10 cellular contexts compared by ENCODE assay signal in genomic region chr6:119979862-119980261, GRCh38.
DNase-seq lines count a peak whose midpoint lies in the region; FAIRE-seq and TF ChIP-seq lines count a peak whose summit lies in the region.
"Had no signal": no experiment of that assay in that cellular context is flagged by ENCODE, and none has a peak within 500 bp of the region (broad histone marks: within the 10 kb centered on the region; RNA-seq: fewer than 3 reads in every experiment).

No MANE protein-coding gene starts in this region.

- no peaks in the 10 kb centered on the region for H3F3A ChIP-seq in MM.1S (ENCODE audit: insufficient read depth, low read length)

- H3K36me3 ChIP-seq in MM.1S (replicated peaks; ENCODE audit: insufficient read depth, low read length) (no peaks in the 10 kb centered on the region), bronchial epithelial cell (ENCODE audit: control insufficient read depth, insufficient read depth, low read length) (no peaks in the 10 kb centered on the region)

- TF ChIP-seq CTCF in GM12872 (IDR thresholded peaks at IDR 0.05; ENCODE audit: insufficient read depth, low read depth, low read length) (peak; percentile 28; the same call in 2 of the 3 replicates), MM.1S (IDR thresholded peaks at IDR 0.05; ENCODE audit: low read length) (peak; percentile 53), bronchial epithelial cell (IDR thresholded peaks at IDR 0.05; ENCODE audit: insufficient read depth, low read length, severe bottlenecking) (peak; percentile 41), nephron progenitor cell (IDR thresholded peaks at IDR 0.05) (peak; percentile 52)

- H3K4me3 Mint-ChIP-seq in nephron progenitor cell = no peak overlapping the region
- H3K4me3 Mint-ChIP-seq: activated T-cell treated with anti-CD3 and anti-CD28 coated beads, Interleukin-2, amount 50 U/mL, for 72 hours; naive thymus-derived CD4-positive, alpha-beta T cell had no signal

- no peak overlapping the region for H3K4me2 ChIP-seq in MM.1S (ENCODE audit: low read depth, low read length)

- H3K4me3 ChIP-seq in MM.1S (ENCODE audit: low read length) = no peak overlapping the region
- no peak overlapping the region for H3K4me3 ChIP-seq in bronchial epithelial cell (ENCODE audit: low read depth, low read length)

- H3K36me3 Mint-ChIP-seq in nephron progenitor cell (ENCODE audit: low read depth) = no peaks in the 10 kb centered on the region
- H3K36me3 Mint-ChIP-seq: naive thymus-derived CD4-positive, alpha-beta T cell had no signal

- H4K20me1 ChIP-seq in MM.1S (ENCODE audit: insufficient read depth, low read length) = no peaks in the 10 kb centered on the region

- no peak overlapping the region for H3K27ac ChIP-seq in MM.1S (ENCODE audit: low read length)

- H3K9me3 ChIP-seq in MM.1S (replicated peaks; ENCODE audit: insufficient read depth, low read length) = no peaks in the 10 kb centered on the region

- no peak overlapping the region for H3K9ac ChIP-seq in MM.1S (ENCODE audit: low read length)

- H3K9me3 Mint-ChIP-seq in nephron progenitor cell = no peaks in the 10 kb centered on the region
- H3K9me3 Mint-ChIP-seq: activated T-cell treated with anti-CD3 and anti-CD28 coated beads, Interleukin-2, amount 50 U/mL, for 72 hours; naive thymus-derived CD4-positive, alpha-beta T cell had no signal

- H3K27me3 ChIP-seq in MM.1S (replicated peaks; ENCODE audit: insufficient read depth, low read length) (no peaks in the 10 kb centered on the region), bronchial epithelial cell (ENCODE audit: control insufficient read depth, insufficient read depth, low read length) (no peaks in the 10 kb centered on the region)

- H3K4me1 Mint-ChIP-seq in nephron progenitor cell = no peaks in the 10 kb centered on the region

- H3K4me1 ChIP-seq in MM.1S (ENCODE audit: low read length) = peaks cover 4% of the 10 kb centered on the region; the same call in 1 of the 2 replicates

- H3K79me2 ChIP-seq in MM.1S (ENCODE audit: low read length) = no peaks in the 10 kb centered on the region

- FAIRE-seq in bronchial epithelial cell (lab: Jason Lieb, UNC) = no peak

- no peaks in the 10 kb centered on the region for H3K9me2 ChIP-seq in MM.1S (replicated peaks; ENCODE audit: insufficient read depth, low read length)

- H3K27ac Mint-ChIP-seq in nephron progenitor cell = no peak overlapping the region
- H3K27ac Mint-ChIP-seq: activated T-cell treated with anti-CD3 and anti-CD28 coated beads, Interleukin-2, amount 50 U/mL, for 72 hours; naive thymus-derived CD4-positive, alpha-beta T cell had no signal

- peak; percentile 12 for DNase-seq in MM.1S
- peak; percentile 48 for DNase-seq in bronchial epithelial cell (ENCODE audit: low read depth)
- DNase-seq in nephron progenitor cell = no peak
- no peak for DNase-seq in stimulated activated naive CD4-positive, alpha-beta T cell (lab: John Stamatoyannopoulos, UW)
- DNase-seq in CD1c-positive myeloid dendritic cell (ENCODE audit: extremely low spot score) = no peak
- DNase-seq in middle frontal gyrus (ENCODE audit: extremely low spot score, low spot score) = no peak
- DNase-seq: activated T-cell treated with anti-CD3 and anti-CD28 coated beads, Interleukin-2, amount 50 U/mL, for 72 hours; naive thymus-derived CD4-positive, alpha-beta T cell; NCI-H524 treated with DMSO at 0.1 percent for 48 hours had no signal

- no peaks in the 10 kb centered on the region for H3K27me3 Mint-ChIP-seq in nephron progenitor cell (ENCODE audit: low read depth, poor library complexity)
- H3K27me3 Mint-ChIP-seq: naive thymus-derived CD4-positive, alpha-beta T cell had no signal

- H2AFZ ChIP-seq in MM.1S (ENCODE audit: low read length) = no peak overlapping the region

Comparison
In these comparisons a context has a peak if more than half of its experiments do, and no peak if none do; other contexts are left out.
1. DNase-seq: peak in MM.1S (single experiment) and bronchial epithelial cell (single experiment); none in nephron progenitor cell (single experiment), stimulated activated naive CD4-positive, alpha-beta T cell (0 of 6), CD1c-positive myeloid dendritic cell (single experiment) and middle frontal gyrus (single experiment).
2. Peak in every context shown above with its lines, with median percentiles within 50 percentile points of each other: CTCF ChIP-seq.